8 cellular contexts compared by ENCODE assay signal in the genomic region with DNA sequence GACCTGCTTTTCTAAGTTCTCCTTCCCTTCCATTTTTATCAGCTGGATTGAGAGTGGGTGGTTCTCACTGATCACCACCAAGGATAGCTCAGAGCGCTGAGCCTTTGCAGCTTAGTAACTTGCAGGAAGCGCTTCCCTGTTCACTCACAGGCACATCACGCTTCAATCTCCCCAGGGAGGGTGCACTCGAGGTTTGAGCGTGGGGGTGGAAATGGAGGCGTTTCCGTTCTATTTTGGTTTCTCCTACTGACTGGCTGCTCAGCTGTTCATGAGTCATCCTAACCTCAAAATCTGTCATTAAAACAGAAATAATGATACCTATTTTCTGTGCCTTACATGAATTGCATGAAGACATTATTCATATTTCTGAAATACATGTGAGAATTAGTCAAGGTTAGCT.
DNase-seq lines count a peak whose midpoint lies in the region; ATAC-seq and TF ChIP-seq lines count a peak whose summit lies in the region.

No MANE protein-coding gene starts in this region.

- intact Hi-C loops in CD14-positive monocyte (cut with micrococcal nuclease) (loop anchor here in 1 of 2 donors (2.0 to 10.0 kb wide), 2 partner anchors 120 to 396 kb away; no protein-coding TSS in a partner anchor), OCI-LY7 (cut with micrococcal nuclease; ENCODE audit: unreplicated experiment) (no loop called here), transverse colon (cut with DNase I; ENCODE audit: low total_unique reads) (no loop called here)

- peaks cover 0 to 2% (median 0%) of the 10 kb centered on the region in 3 donors for H3K27me3 Mint-ChIP-seq in CD14-positive monocyte (ENCODE audit: low read depth in 3 of 3)
- peaks cover 4% of the 10 kb centered on the region for H3K27me3 Mint-ChIP-seq in activated T-cell treated with anti-CD3 and anti-CD28 coated beads, Interleukin-2, amount 50 U/mL, for 4 hours (ENCODE audit: low read depth)

- H3K4me3 ChIP-seq in OCI-LY7 (ENCODE audit: low read depth, low read length, poor library complexity, severe bottlenecking) (no peak overlapping the region), osteoblast (ENCODE audit: insufficient read depth, low read length) (no peak overlapping the region), transverse colon (no peak overlapping the region)

- H2AFZ ChIP-seq in OCI-LY7 (ENCODE audit: low read length) (no peak overlapping the region), osteoblast (ENCODE audit: low read length) (no peak overlapping the region)

- 39 to 67% methylated on average over 3 to 7 of the region's 7 CpGs for WGBS in transverse colon (ENCODE audit: low coverage in 1 of 2), 2 donors

- peak overlapping the region; percentile 75 to 90 (median 82) for H3K27ac Mint-ChIP-seq in CD14-positive monocyte

- H3K27ac ChIP-seq in OCI-LY7 (ENCODE audit: low read depth, low read length, poor library complexity, severe bottlenecking), result no peak overlapping the region
- H3K27ac ChIP-seq in foreskin keratinocyte, result no peak overlapping the region
- H3K27ac ChIP-seq in osteoblast (ENCODE audit: low read depth, low read length), result peak overlapping the region; percentile 68
- H3K27ac ChIP-seq in transverse colon, result no peak overlapping the region

- H3K36me3 ChIP-seq in OCI-LY7 (ENCODE audit: insufficient read depth, low read length) (no peaks in the 10 kb centered on the region), osteoblast (ENCODE audit: insufficient read depth, low read length) (no peaks in the 10 kb centered on the region), transverse colon (no peaks in the 10 kb centered on the region)

- peaks cover 0 to 1% of the 10 kb centered on the region in 2 donors for H3K36me3 Mint-ChIP-seq in CD14-positive monocyte
- no peaks in the 10 kb centered on the region for H3K36me3 Mint-ChIP-seq in activated T-cell treated with anti-CD3 and anti-CD28 coated beads, Interleukin-2, amount 50 U/mL, for 4 hours (ENCODE audit: insufficient read depth)

- H3K27me3 ChIP-seq in foreskin keratinocyte (no peaks in the 10 kb centered on the region), osteoblast (ENCODE audit: insufficient read depth, low read length) (no peaks in the 10 kb centered on the region), transverse colon (no peaks in the 10 kb centered on the region)

- DNase-seq in CD14-positive monocyte (ENCODE audit: low spot score) (peak; percentile 97), OCI-LY7 (ENCODE audit: low spot score) (peak; percentile 11), foreskin keratinocyte (peak; percentile 79 to 89), osteoblast (ENCODE audit: insufficient read length, low spot score, missing footprints) (peak; percentile 91), transverse colon (peak; percentile 59)
- DNase-seq in activated T-cell treated with anti-CD3 and anti-CD28 coated beads, Interleukin-2, amount 50 U/mL, for 4 hours, result peak; percentile 19

- ATAC-seq in GM19328 (IDR thresholded peaks at IDR 0.05; ENCODE audit: unreplicated experiment), result peak; percentile 96
- ATAC-seq in HG03342 (IDR thresholded peaks at IDR 0.05; ENCODE audit: unreplicated experiment), result peak; percentile 99
- ATAC-seq in activated T-cell treated with anti-CD3 and anti-CD28 coated beads, Interleukin-2, amount 50 U/mL, for 4 hours, result peak; percentile 88 to 97
- ATAC-seq in foreskin keratinocyte, result peak; percentile 99

- in situ Hi-C loops in transverse colon (cut with MboI; ENCODE audit: low pct_ligation_motif_present in 1 of 4, low pct_unique_long_range_greater_than_20kb in 1 of 4, low sequenced_read_pairs in 3 of 4), result no loop called here

- peak overlapping the region in 1 of 2 donors; percentile 48 for H3K4me3 Mint-ChIP-seq in CD14-positive monocyte
- no peak overlapping the region for H3K4me3 Mint-ChIP-seq in activated T-cell treated with anti-CD3 and anti-CD28 coated beads, Interleukin-2, amount 50 U/mL, for 4 hours

- H4K20me1 ChIP-seq in OCI-LY7 (ENCODE audit: insufficient read depth, low read length) (no peaks in the 10 kb centered on the region), osteoblast (ENCODE audit: insufficient read depth, low read length) (no peaks in the 10 kb centered on the region)

- TF ChIP-seq POLR2A in transverse colon (IDR thresholded peaks at IDR 0.05), result no peak

- POLR2A ChIA-PET in OCI-LY7 (lab: Charles Lee), result no interaction called here

- H3K9me2 ChIP-seq in OCI-LY7 (ENCODE audit: insufficient read depth, low read length), result no peaks in the 10 kb centered on the region

- H3K4me1 ChIP-seq in OCI-LY7 (ENCODE audit: insufficient read depth, low read length, poor library complexity, severe bottlenecking) (no peaks in the 10 kb centered on the region), foreskin keratinocyte (peaks cover 13% of the 10 kb centered on the region), osteoblast (ENCODE audit: insufficient read depth, low read length) (peaks cover 33% of the 10 kb centered on the region), transverse colon (peaks cover 0 to 19% (median 0%) of the 10 kb centered on the region in 4 donors)

- H3K9me3 ChIP-seq in OCI-LY7 (ENCODE audit: low read length) (no peaks in the 10 kb centered on the region), osteoblast (ENCODE audit: low read depth, low read length) (no peaks in the 10 kb centered on the region), transverse colon (no peaks in the 10 kb centered on the region)

- no peak overlapping the region for H3K4me2 ChIP-seq in OCI-LY7 (ENCODE audit: low read length)
- peak overlapping the region; percentile 66 for H3K4me2 ChIP-seq in osteoblast (ENCODE audit: insufficient read depth, low read length)

- CTCF ChIA-PET in OCI-LY7 (lab: Charles Lee; ENCODE audit: unreplicated experiment), result no interaction called here

- no peaks in the 10 kb centered on the region for H3K79me2 ChIP-seq in OCI-LY7 (ENCODE audit: insufficient read depth, low read depth, low read length)
- no peaks in the 10 kb centered on the region for H3K79me2 ChIP-seq in osteoblast (ENCODE audit: insufficient read depth, low read length)

- TF ChIP-seq CTCF in CD14-positive monocyte (IDR thresholded peaks at IDR 0.05), result no peak
- TF ChIP-seq CTCF in OCI-LY7 (conservative IDR thresholded peaks at IDR 0.05; ENCODE audit: low read length), result no peak
- no peak for TF ChIP-seq CTCF in foreskin keratinocyte (conservative IDR thresholded peaks at IDR 0.05)
- no peak for TF ChIP-seq CTCF in osteoblast (IDR thresholded peaks at IDR 0.05; ENCODE audit: extremely low read depth, low read depth, low read length)
- TF ChIP-seq CTCF in transverse colon (IDR thresholded peaks at IDR 0.05), result no peak

- BruUV-seq in OCI-LY7 (replicated peaks; lab: Mats Ljungman, UMichigan), result no TSS peak

- TF ChIP-seq EP300 in transverse colon (IDR thresholded peaks at IDR 0.05; ENCODE audit: low read depth), result no peak

- H3K9me3 Mint-ChIP-seq in CD14-positive monocyte, result peaks cover 0 to 17% (median 11%) of the 10 kb centered on the region in 7 donors
- peaks cover 4% of the 10 kb centered on the region for H3K9me3 Mint-ChIP-seq in activated T-cell treated with anti-CD3 and anti-CD28 coated beads, Interleukin-2, amount 50 U/mL, for 4 hours

- H3K4me1 Mint-ChIP-seq in CD14-positive monocyte, result peaks cover 31% of the 10 kb centered on the region
- H3K4me1 Mint-ChIP-seq in activated T-cell treated with anti-CD3 and anti-CD28 coated beads, Interleukin-2, amount 50 U/mL, for 4 hours (ENCODE audit: low read depth), result peaks cover 11% of the 10 kb centered on the region

Comparison
In these comparisons a context has a peak if more than half of its experiments do, and no peak if none do; other contexts are left out.
1. DNase-seq: peak in every context shown above with its lines; median percentile 97 in CD14-positive monocyte; 91 in osteoblast; 84 in foreskin keratinocyte; 59 in transverse colon; 19 in activated T-cell treated with anti-CD3 and anti-CD28 coated beads, Interleukin-2, amount 50 U/mL, for 4 hours; 11 in OCI-LY7.